ENCODE assay signal across 8 cellular contexts in genomic region chr20:32524871-32525501, GRCh38.
DNase-seq lines count a peak whose midpoint lies in the region; ATAC-seq and TF ChIP-seq lines count a peak whose summit lies in the region.

No MANE protein-coding gene starts in this region.

- no peaks in the 10 kb centered on the region for H3K36me3 Mint-ChIP-seq in Calu3 (ENCODE audit: insufficient read depth, unreplicated experiment)
- peaks cover 19% of the 10 kb centered on the region for H3K36me3 Mint-ChIP-seq in effector memory CD8-positive, alpha-beta T cell (ENCODE audit: insufficient read depth)
- no peaks in the 10 kb centered on the region for H3K36me3 Mint-ChIP-seq in natural killer cell treated with Interleukin-12 subunit alpha and Interleukin-12 subunit beta and Interleukin-15 and Interleukin-18, amount 100 ng/mL, for 72 hours

- no peaks in the 10 kb centered on the region for H3K4me1 Mint-ChIP-seq in Calu3 (ENCODE audit: low read depth, unreplicated experiment)
- peaks cover 58 to 60% of the 10 kb centered on the region in 2 donors for H3K4me1 Mint-ChIP-seq in effector memory CD8-positive, alpha-beta T cell (ENCODE audit: low read depth in 2 of 2)
- peaks cover 33 to 67% of the 10 kb centered on the region in 2 donors for H3K4me1 Mint-ChIP-seq in natural killer cell treated with Interleukin-12 subunit alpha and Interleukin-12 subunit beta and Interleukin-15 and Interleukin-18, amount 100 ng/mL, for 72 hours (ENCODE audit: low read depth in 2 of 2)

- H3K27me3 Mint-ChIP-seq in Calu3 (ENCODE audit: unreplicated experiment) = peaks cover 94% of the 10 kb centered on the region
- H3K27me3 Mint-ChIP-seq in effector memory CD8-positive, alpha-beta T cell = no peaks in the 10 kb centered on the region
- H3K27me3 Mint-ChIP-seq in natural killer cell treated with Interleukin-12 subunit alpha and Interleukin-12 subunit beta and Interleukin-15 and Interleukin-18, amount 100 ng/mL, for 72 hours = no peaks in the 10 kb centered on the region

- ATAC-seq in effector memory CD8-positive, alpha-beta T cell (replicated peaks) = no peak
- ATAC-seq in natural killer cell treated with Interleukin-12 subunit alpha and Interleukin-12 subunit beta and Interleukin-15 and Interleukin-18, amount 100 ng/mL, for 72 hours = no peak

- H3K4me3 Mint-ChIP-seq in Calu3 (ENCODE audit: low read depth, unreplicated experiment) = no peak overlapping the region
- no peak overlapping the region for H3K4me3 Mint-ChIP-seq in effector memory CD8-positive, alpha-beta T cell
- no peak overlapping the region for H3K4me3 Mint-ChIP-seq in natural killer cell treated with Interleukin-12 subunit alpha and Interleukin-12 subunit beta and Interleukin-15 and Interleukin-18, amount 100 ng/mL, for 72 hours

- BruUV-seq in Calu3 (replicated peaks; lab: Mats Ljungman, UMichigan) = no TSS peak

- intact Hi-C loops in Calu3 (cut with micrococcal nuclease; ENCODE audit: unreplicated experiment) = loop anchor here (5.0 kb wide), 1 partner anchor 252 kb away; no protein-coding TSS in a partner anchor

- H3K9me3 Mint-ChIP-seq in Calu3 (ENCODE audit: low read depth, unreplicated experiment) = no peaks in the 10 kb centered on the region
- no peaks in the 10 kb centered on the region for H3K9me3 Mint-ChIP-seq in effector memory CD8-positive, alpha-beta T cell
- H3K9me3 Mint-ChIP-seq in natural killer cell treated with Interleukin-12 subunit alpha and Interleukin-12 subunit beta and Interleukin-15 and Interleukin-18, amount 100 ng/mL, for 72 hours = no peaks in the 10 kb centered on the region

- CTCF ChIA-PET in Calu3 (lab: Charles Lee) = interaction anchor here (0.7 to 1.7 kb wide), 3 partner anchors 126 to 128 kb away, joined by 3 to 7 read pairs (median 5); no protein-coding TSS in a partner anchor

- no peak overlapping the region for H3K27ac Mint-ChIP-seq in Calu3 (ENCODE audit: unreplicated experiment)
- H3K27ac Mint-ChIP-seq in effector memory CD8-positive, alpha-beta T cell = peak overlapping the region; percentile 74 to 94
- peak overlapping the region; percentile 55 to 76 for H3K27ac Mint-ChIP-seq in natural killer cell treated with Interleukin-12 subunit alpha and Interleukin-12 subunit beta and Interleukin-15 and Interleukin-18, amount 100 ng/mL, for 72 hours

- DNase-seq in Calu3 (peak; percentile 38), NCI-H2171 treated with DMSO at 0.1 percent for 48 hours (lab: John Stamatoyannopoulos, UW) (peak; percentile 63), NCI-H82 treated with DMSO at 0.1 percent for 48 hours (lab: John Stamatoyannopoulos, UW; ENCODE audit: unreplicated experiment) (no peak), GM19238 (ENCODE audit: insufficient read length, low spot score) (no peak), NCI-H1436 treated with DMSO at 0.1 percent for 48 hours (lab: John Stamatoyannopoulos, UW) (no peak), middle frontal gyrus (ENCODE audit: extremely low spot score, low spot score) (no peak)
- no peak for DNase-seq in effector memory CD8-positive, alpha-beta T cell
- peak; percentile 55 for DNase-seq in natural killer cell treated with Interleukin-12 subunit alpha and Interleukin-12 subunit beta and Interleukin-15 and Interleukin-18, amount 100 ng/mL, for 72 hours (ENCODE audit: low spot score)

- no peak for TF ChIP-seq CTCF in Calu3 (IDR thresholded peaks at IDR 0.05; ENCODE audit: unreplicated experiment)

Comparison
In these comparisons a context has a peak if more than half of its experiments do, and no peak if none do; other contexts are left out.
1. DNase-seq: peak in Calu3 (single experiment), NCI-H2171 treated with DMSO at 0.1 percent for 48 hours (single experiment) and natural killer cell treated with Interleukin-12 subunit alpha and Interleukin-12 subunit beta and Interleukin-15 and Interleukin-18, amount 100 ng/mL, for 72 hours (single experiment); none in effector memory CD8-positive, alpha-beta T cell (0 of 3), NCI-H82 treated with DMSO at 0.1 percent for 48 hours (single experiment), GM19238 (single experiment), NCI-H1436 treated with DMSO at 0.1 percent for 48 hours (single experiment) and middle frontal gyrus (single experiment).